In genomic region chr15:36363335-36363734, GRCh38 we compare ENCODE assay signal across 17 cellular contexts.
DNase-seq lines count a peak whose midpoint lies in the region; ATAC-seq and TF ChIP-seq lines count a peak whose summit lies in the region.
"Had no signal": no experiment of that assay in that cellular context is flagged by ENCODE, and none has a peak within 500 bp of the region (broad histone marks: within the 10 kb centered on the region; RNA-seq: fewer than 3 reads in every experiment).

No MANE protein-coding gene starts in this region.

- DNase-seq in GM23338 (ENCODE audit: low spot score) (no peak), astrocyte of the hippocampus (ENCODE audit: low read depth, low spot score) (peak; percentile 66), medulla oblongata (ENCODE audit: extremely low spot score) (peak; percentile 7), HT-29 (ENCODE audit: low spot score) (no peak), NCI-H1694 (lab: John Stamatoyannopoulos, UW) (no peak), activated gamma-delta T cell treated with Interleukin-2 at 50 U/mL for 16 hours (no peak)
- DNase-seq in activated CD4-positive, alpha-beta T cell treated with anti-CD3 and anti-CD28 coated beads for 4 hours: no peak
- DNase-seq: activated CD8-positive, alpha-beta T cell treated with anti-CD3 and anti-CD28 coated beads for 36 hours; adrenal gland; colonic mucosa; head of caudate nucleus; NCI-H187 treated with DMSO at 0.1 percent for 48 hours; NCI-H524 had no signal

- H3K27ac ChIP-seq in ACC112 (ENCODE audit: low read depth, low read length): no peak overlapping the region
- no peak overlapping the region for H3K27ac ChIP-seq in GM23338 (ENCODE audit: low read depth)
- H3K27ac ChIP-seq: colonic mucosa, skin epidermis had no signal

- H3K4me1 ChIP-seq in ACC112 (ENCODE audit: control insufficient read depth, insufficient read depth, low read length, unreplicated experiment) (peaks cover 18% of the 10 kb centered on the region), GM23338 (ENCODE audit: insufficient read depth) (no peaks in the 10 kb centered on the region; the same call in 1 of the 2 replicates)
- H3K4me1 ChIP-seq: adrenal gland, colonic mucosa had no signal

- no peaks in the 10 kb centered on the region for H3K4me1 Mint-ChIP-seq in GM23338
- H3K4me1 Mint-ChIP-seq: stimulated activated memory B cell treated with anti-CD40 and anti-IgM and Interleukin-4, amounts not matched to agents 10 μg/mL and 1 μg/mL and 100 μg/mL, for 72 hours had no signal

- no peak for ATAC-seq in GM23338
- ATAC-seq: activated CD8-positive, alpha-beta T cell treated with anti-CD3 and anti-CD28 coated beads for 36 hours; stimulated activated memory B cell treated with anti-CD40 and anti-IgM and Interleukin-4, amounts not matched to agents 10 μg/mL and 1 μg/mL and 100 μg/mL, for 72 hours had no signal

- H3K27me3 ChIP-seq in ACC112 (ENCODE audit: insufficient read depth, low read length): no peaks in the 10 kb centered on the region
- no peaks in the 10 kb centered on the region for H3K27me3 ChIP-seq in GM23338 (ENCODE audit: insufficient read depth)
- H3K27me3 ChIP-seq: adrenal gland, colonic mucosa had no signal

- no peaks in the 10 kb centered on the region for H3K79me2 ChIP-seq in ACC112 (ENCODE audit: control insufficient read depth, insufficient read depth, low read length, unreplicated experiment)
- no peaks in the 10 kb centered on the region for H3K79me2 ChIP-seq in GM23338 (replicated peaks; ENCODE audit: insufficient read depth)

- no peaks in the 10 kb centered on the region for H4K20me1 ChIP-seq in GM23338 (replicated peaks; ENCODE audit: insufficient read depth)

- H3K36me3 Mint-ChIP-seq in GM23338 (ENCODE audit: low read depth): no peaks in the 10 kb centered on the region
- H3K36me3 Mint-ChIP-seq: stimulated activated memory B cell treated with anti-CD40 and anti-IgM and Interleukin-4, amounts not matched to agents 10 μg/mL and 1 μg/mL and 100 μg/mL, for 72 hours had no signal

- no peak overlapping the region for H3K4me2 ChIP-seq in GM23338

- H3K9me2 ChIP-seq in GM23338 (ENCODE audit: insufficient read depth): no peaks in the 10 kb centered on the region

- H3K9me3 Mint-ChIP-seq in GM23338: no peaks in the 10 kb centered on the region
- H3K9me3 Mint-ChIP-seq: activated CD8-positive, alpha-beta T cell treated with anti-CD3 and anti-CD28 coated beads for 36 hours; activated T-helper 1 cell treated with anti-CD3 and anti-CD28 coated beads, Interleukin-12 subunit alpha, Interleukin-12 subunit beta, Interleukin-2, Interleukin-4 antibody, amounts not matched to agents 30 ng/mL and 10 ng/mL and 1 ng/mL, durations not matched to agents 14 hours and 24 hours and 36 hours; stimulated activated memory B cell treated with anti-CD40 and anti-IgM and Interleukin-4, amounts not matched to agents 10 μg/mL and 1 μg/mL and 100 μg/mL, for 72 hours had no signal

- H3K4me3 Mint-ChIP-seq in GM23338: no peak overlapping the region
- H3K4me3 Mint-ChIP-seq: activated CD8-positive, alpha-beta T cell treated with anti-CD3 and anti-CD28 coated beads for 36 hours; activated T-helper 1 cell treated with anti-CD3 and anti-CD28 coated beads, Interleukin-12 subunit alpha, Interleukin-12 subunit beta, Interleukin-2, Interleukin-4 antibody, amounts not matched to agents 30 ng/mL and 10 ng/mL and 1 ng/mL, durations not matched to agents 14 hours and 24 hours and 36 hours; stimulated activated memory B cell treated with anti-CD40 and anti-IgM and Interleukin-4, amounts not matched to agents 10 μg/mL and 1 μg/mL and 100 μg/mL, for 72 hours had no signal

- H3K27me3 Mint-ChIP-seq in GM23338 (ENCODE audit: insufficient read depth, low read depth, poor library complexity): no peaks in the 10 kb centered on the region
- H3K27me3 Mint-ChIP-seq: activated CD8-positive, alpha-beta T cell treated with anti-CD3 and anti-CD28 coated beads for 36 hours; stimulated activated memory B cell treated with anti-CD40 and anti-IgM and Interleukin-4, amounts not matched to agents 10 μg/mL and 1 μg/mL and 100 μg/mL, for 72 hours had no signal

- peak overlapping the region; percentile 53 for H2AFZ ChIP-seq in ACC112 (ENCODE audit: low read length, unreplicated experiment)
- 0 out of 2 replicates have a peak overlapping the region, but pooled peaks have one; percentile 11 for H2AFZ ChIP-seq in GM23338

- H3K36me3 ChIP-seq in ACC112 (ENCODE audit: insufficient read depth, low read length) (no peaks in the 10 kb centered on the region), GM23338 (ENCODE audit: insufficient read depth) (no peaks in the 10 kb centered on the region)
- H3K36me3 ChIP-seq: adrenal gland, colonic mucosa had no signal

- no peak overlapping the region for H3K27ac Mint-ChIP-seq in GM23338
- H3K27ac Mint-ChIP-seq: activated CD8-positive, alpha-beta T cell treated with anti-CD3 and anti-CD28 coated beads for 36 hours; activated T-helper 1 cell treated with anti-CD3 and anti-CD28 coated beads, Interleukin-12 subunit alpha, Interleukin-12 subunit beta, Interleukin-2, Interleukin-4 antibody, amounts not matched to agents 30 ng/mL and 10 ng/mL and 1 ng/mL, durations not matched to agents 14 hours and 24 hours and 36 hours; stimulated activated memory B cell treated with anti-CD40 and anti-IgM and Interleukin-4, amounts not matched to agents 10 μg/mL and 1 μg/mL and 100 μg/mL, for 72 hours had no signal

- no peaks in the 10 kb centered on the region for H3F3A ChIP-seq in GM23338 (replicated peaks; ENCODE audit: low read depth)

- no peak for TF ChIP-seq CTCF in GM23338 (conservative IDR thresholded peaks at IDR 0.05; ENCODE audit: low read depth in 2 of 2)

- H3K4me3 ChIP-seq in ACC112 (ENCODE audit: low read depth, low read length) (no peak overlapping the region), GM23338 (no peak overlapping the region)
- H3K4me3 ChIP-seq: adrenal gland, colonic mucosa, skin epidermis had no signal

TF ChIP-seq in GM23338, 12 proteins besides CTCF, POLR2A, EP300 and RAD21:
- TF ChIP-seq CREB1 (CRISPR knock-in tag; IDR thresholded peaks at IDR 0.05; ENCODE audit: low read depth) (no peak), REST (IDR thresholded peaks at IDR 0.05; ENCODE audit: unreplicated experiment) (no peak), EZH2phosphoT487 (IDR thresholded peaks at IDR 0.05; ENCODE audit: unreplicated experiment) (no peak), JUNB (IDR thresholded peaks at IDR 0.05; ENCODE audit: unreplicated experiment) (no peak), EZH2 (IDR thresholded peaks at IDR 0.05; ENCODE audit: low read depth, unreplicated experiment) (no peak), ETS1 (IDR thresholded peaks at IDR 0.05) (no peak)

Comparison
In these comparisons a context has a peak if more than half of its experiments do, and no peak if none do; other contexts are left out.
1. DNase-seq: peak in astrocyte of the hippocampus (single experiment) and medulla oblongata (single experiment); none in GM23338 (single experiment), activated CD4-positive, alpha-beta T cell treated with anti-CD3 and anti-CD28 coated beads for 4 hours (0 of 2), HT-29 (single experiment), NCI-H1694 (single experiment) and activated gamma-delta T cell treated with Interleukin-2 at 50 U/mL for 16 hours (single experiment).